1 cellular context compared by ENCODE assay signal in genomic region chr13:44397766-44398223, GRCh38.
A peak's percentile ranks its signal among the peaks of the same experiment; 100 is the strongest.
TF ChIP-seq lines count a peak whose summit lies in the region.

No MANE protein-coding gene starts in this region.

TF ChIP-seq in K562, 482 proteins besides CTCF, POLR2A, EP300 and RAD21 (continued from another document):
- TF ChIP-seq ZBTB11 (CRISPR knock-in tag; IDR thresholded peaks at IDR 0.05) (peak in 1 of 3 experiments; percentile 70; a peak in 1 of 6 replicates), HDAC3 (IDR thresholded peaks at IDR 0.05; ENCODE audit: borderline replicate concordance, partially characterized antibody) (peak; percentile 76), TBP (optimal IDR thresholded peaks at IDR 0.05; ENCODE audit: low read depth, low read length) (no peak), ZNF12 (CRISPR knock-in tag; IDR thresholded peaks at IDR 0.05) (no peak), TRIM24 (IDR thresholded peaks at IDR 0.05) (peak; percentile 83 to 90), NEUROD1 (IDR thresholded peaks at IDR 0.05; ENCODE audit: borderline replicate concordance, low read depth, low read length, partially characterized antibody) (peak; percentile 62), L3MBTL2 (IDR thresholded peaks at IDR 0.05) (no peak), DEAF1 (CRISPR knock-in tag; IDR thresholded peaks at IDR 0.05) (no peak), ELF2 (CRISPR knock-in tag; IDR thresholded peaks at IDR 0.05) (no peak), TEAD1 (CRISPR knock-in tag; IDR thresholded peaks at IDR 0.05) (0 out of 4 replicates have a peak, but pooled peaks of 1 of the 2 experiments have one; percentile 17), NBN (IDR thresholded peaks at IDR 0.05; ENCODE audit: low read depth) (0 out of 2 replicates have a peak, but pooled peaks have one; percentile 66), TFAP4 (CRISPR knock-in tag; IDR thresholded peaks at IDR 0.05; ENCODE audit: borderline replicate concordance) (peak; percentile 96), ZNF197 (CRISPR knock-in tag; IDR thresholded peaks at IDR 0.05; ENCODE audit: low read depth) (no peak), ZBTB17 (CRISPR knock-in tag; IDR thresholded peaks at IDR 0.05) (no peak), PTTG1 (tag; IDR thresholded peaks at IDR 0.05; ENCODE audit: low read depth) (no peak), SAFB2 (IDR thresholded peaks at IDR 0.05; ENCODE audit: borderline replicate concordance, low read depth, low read length, severe bottlenecking) (no peak), SMAD3 (CRISPR knock-in tag; conservative IDR thresholded peaks at IDR 0.05) (no peak), ZSCAN32 (CRISPR knock-in tag; IDR thresholded peaks at IDR 0.05) (no peak), U2AF1 (optimal IDR thresholded peaks at IDR 0.05; ENCODE audit: low read depth, low read length) (no peak), NRF1 (conservative IDR thresholded peaks at IDR 0.05 in 1 of 2, IDR thresholded peaks at IDR 0.05 in 1 of 2) (no peak; a peak in 1 of 4 replicates), E2F3 (CRISPR knock-in tag; IDR thresholded peaks at IDR 0.05) (no peak), LCOR (CRISPR knock-in tag; IDR thresholded peaks at IDR 0.05) (no peak), SMARCC2 (IDR thresholded peaks at IDR 0.05; ENCODE audit: low read depth) (no peak), NFE2 (IDR thresholded peaks at IDR 0.05; ENCODE audit: low read depth) (peak; percentile 66), CBFA2T3 (IDR thresholded peaks at IDR 0.05) (peak; percentile 98), SNRNP70 (optimal IDR thresholded peaks at IDR 0.05; ENCODE audit: low read depth, low read length) (no peak), FIP1L1 (IDR thresholded peaks at IDR 0.05; ENCODE audit: low read depth, low read length, poor library complexity, severe bottlenecking) (no peak), PHF20 (IDR thresholded peaks at IDR 0.05; ENCODE audit: partially characterized antibody) (no peak), ELF4 (CRISPR knock-in tag; IDR thresholded peaks at IDR 0.05) (no peak), ZFP30 (CRISPR knock-in tag; IDR thresholded peaks at IDR 0.05; ENCODE audit: borderline replicate concordance) (no peak), XRCC4 (IDR thresholded peaks at IDR 0.05; ENCODE audit: extremely low read depth, insufficient read depth, insufficient read length) (no peak), MAZ (CRISPR knock-in tag; conservative IDR thresholded peaks at IDR 0.05 in 1 of 2, IDR thresholded peaks at IDR 0.05 in 1 of 2) (no peak), MBD1 (CRISPR knock-in tag; IDR thresholded peaks at IDR 0.05) (no peak), ZNF124 (CRISPR knock-in tag; IDR thresholded peaks at IDR 0.05) (no peak), THRB (CRISPR knock-in tag; conservative IDR thresholded peaks at IDR 0.05) (no peak), PHB (CRISPR knock-in tag; IDR thresholded peaks at IDR 0.05) (no peak), FOXM1 (IDR thresholded peaks at IDR 0.05; ENCODE audit: low read depth) (peak; percentile 91), FOXM1 (CRISPR knock-in tag; IDR thresholded peaks at IDR 0.05; ENCODE audit: low read depth) (no peak), NFATC3 (IDR thresholded peaks at IDR 0.05) (no peak; the same call in 1 of the 2 replicates), ARID1B (IDR thresholded peaks at IDR 0.05) (peak; percentile 98), CCNT2 (IDR thresholded peaks at IDR 0.05; ENCODE audit: borderline replicate concordance, extremely low read depth, insufficient read length, low read depth, low read length) (peak; percentile 63), ZNF830 (CRISPR knock-in tag; IDR thresholded peaks at IDR 0.05) (no peak), ADNP (tag; IDR thresholded peaks at IDR 0.05) (no peak)
- TF ChIP-seq, protein P1, sequence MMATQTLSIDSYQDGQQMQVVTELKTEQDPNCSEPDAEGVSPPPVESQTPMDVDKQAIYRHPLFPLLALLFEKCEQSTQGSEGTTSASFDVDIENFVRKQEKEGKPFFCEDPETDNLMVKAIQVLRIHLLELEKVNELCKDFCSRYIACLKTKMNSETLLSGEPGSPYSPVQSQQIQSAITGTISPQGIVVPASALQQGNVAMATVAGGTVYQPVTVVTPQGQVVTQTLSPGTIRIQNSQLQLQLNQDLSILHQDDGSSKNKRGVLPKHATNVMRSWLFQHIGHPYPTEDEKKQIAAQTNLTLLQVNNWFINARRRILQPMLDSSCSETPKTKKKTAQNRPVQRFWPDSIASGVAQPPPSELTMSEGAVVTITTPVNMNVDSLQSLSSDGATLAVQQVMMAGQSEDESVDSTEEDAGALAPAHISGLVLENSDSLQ (IDR thresholded peaks at IDR 0.05): no peak
- TF ChIP-seq, protein P2, sequence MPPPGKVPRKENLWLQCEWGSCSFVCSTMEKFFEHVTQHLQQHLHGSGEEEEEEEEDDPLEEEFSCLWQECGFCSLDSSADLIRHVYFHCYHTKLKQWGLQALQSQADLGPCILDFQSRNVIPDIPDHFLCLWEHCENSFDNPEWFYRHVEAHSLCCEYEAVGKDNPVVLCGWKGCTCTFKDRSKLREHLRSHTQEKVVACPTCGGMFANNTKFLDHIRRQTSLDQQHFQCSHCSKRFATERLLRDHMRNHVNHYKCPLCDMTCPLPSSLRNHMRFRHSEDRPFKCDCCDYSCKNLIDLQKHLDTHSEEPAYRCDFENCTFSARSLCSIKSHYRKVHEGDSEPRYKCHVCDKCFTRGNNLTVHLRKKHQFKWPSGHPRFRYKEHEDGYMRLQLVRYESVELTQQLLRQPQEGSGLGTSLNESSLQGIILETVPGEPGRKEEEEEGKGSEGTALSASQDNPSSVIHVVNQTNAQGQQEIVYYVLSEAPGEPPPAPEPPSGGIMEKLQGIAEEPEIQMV (tag; conservative IDR thresholded peaks at IDR 0.05; ENCODE audit: low read depth): no peak
- TF ChIP-seq, protein P3, sequence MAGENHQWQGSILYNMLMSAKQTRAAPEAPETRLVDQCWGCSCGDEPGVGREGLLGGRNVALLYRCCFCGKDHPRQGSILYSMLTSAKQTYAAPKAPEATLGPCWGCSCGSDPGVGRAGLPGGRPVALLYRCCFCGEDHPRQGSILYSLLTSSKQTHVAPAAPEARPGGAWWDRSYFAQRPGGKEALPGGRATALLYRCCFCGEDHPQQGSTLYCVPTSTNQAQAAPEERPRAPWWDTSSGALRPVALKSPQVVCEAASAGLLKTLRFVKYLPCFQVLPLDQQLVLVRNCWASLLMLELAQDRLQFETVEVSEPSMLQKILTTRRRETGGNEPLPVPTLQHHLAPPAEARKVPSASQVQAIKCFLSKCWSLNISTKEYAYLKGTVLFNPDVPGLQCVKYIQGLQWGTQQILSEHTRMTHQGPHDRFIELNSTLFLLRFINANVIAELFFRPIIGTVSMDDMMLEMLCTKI (IDR thresholded peaks at IDR 0.05; ENCODE audit: partially characterized antibody): no peak
